Comparison of ENCODE assay signal across 10 cellular contexts in the genomic region with DNA sequence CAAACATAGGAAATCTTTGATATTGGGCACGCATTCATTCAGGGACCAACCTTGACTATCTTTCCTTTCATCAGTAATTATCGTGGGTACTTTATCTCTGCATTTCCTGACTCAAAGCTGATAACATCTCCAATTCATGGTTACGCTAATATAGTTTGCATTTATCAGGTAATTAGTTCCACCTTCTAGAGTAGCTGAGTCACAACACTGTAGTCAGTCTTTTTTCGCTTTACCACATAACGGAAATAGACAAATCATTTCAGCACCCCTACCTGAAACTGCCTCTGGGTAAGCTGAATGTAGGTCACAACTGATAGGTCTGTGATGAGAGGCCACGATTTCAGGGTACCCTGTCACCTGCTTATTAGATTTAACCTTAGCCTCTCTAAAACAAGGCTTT.
A peak's percentile ranks its signal among the peaks of the same experiment; 100 is the strongest.
DNase-seq lines count a peak whose midpoint lies in the region; ATAC-seq lines count a peak whose summit lies in the region.
"Had no signal": no experiment of that assay in that cellular context is flagged by ENCODE, and none has a peak within 500 bp of the region (broad histone marks: within the 10 kb centered on the region; RNA-seq: fewer than 3 reads in every experiment).

No MANE protein-coding gene starts in this region.

- peaks cover 10% of the 10 kb centered on the region for H3K36me3 Mint-ChIP-seq in stimulated activated effector memory CD8-positive, alpha-beta T cell treated with anti-CD3 and anti-CD28 coated beads, Interleukin-12 subunit alpha, Interleukin-12 subunit beta, amount 100 ng/mL, for 72 hours

- H3K9me3 Mint-ChIP-seq in stimulated activated effector memory CD8-positive, alpha-beta T cell treated with anti-CD3 and anti-CD28 coated beads, Interleukin-12 subunit alpha, Interleukin-12 subunit beta, amount 100 ng/mL, for 72 hours, result no peaks in the 10 kb centered on the region

- peaks cover 45% of the 10 kb centered on the region for H3K4me1 Mint-ChIP-seq in stimulated activated effector memory CD8-positive, alpha-beta T cell treated with anti-CD3 and anti-CD28 coated beads, Interleukin-12 subunit alpha, Interleukin-12 subunit beta, amount 100 ng/mL, for 72 hours

- peak overlapping the region; percentile 80 for H3K27ac Mint-ChIP-seq in stimulated activated effector memory CD8-positive, alpha-beta T cell treated with anti-CD3 and anti-CD28 coated beads, Interleukin-12 subunit alpha, Interleukin-12 subunit beta, amount 100 ng/mL, for 72 hours

- peak overlapping the region; percentile 31 for H3K4me3 Mint-ChIP-seq in stimulated activated effector memory CD8-positive, alpha-beta T cell treated with anti-CD3 and anti-CD28 coated beads, Interleukin-12 subunit alpha, Interleukin-12 subunit beta, amount 100 ng/mL, for 72 hours

- peak; percentile 94 for ATAC-seq in HG03064 (IDR thresholded peaks at IDR 0.05; ENCODE audit: low read depth, unreplicated experiment)
- peak; percentile 98 for ATAC-seq in stimulated activated effector memory CD8-positive, alpha-beta T cell treated with anti-CD3 and anti-CD28 coated beads, Interleukin-12 subunit alpha, Interleukin-12 subunit beta, amount 100 ng/mL, for 72 hours
- ATAC-seq: pancreas had no signal

- DNase-seq in activated CD8-positive, alpha-beta memory T cell treated with anti-CD3 and anti-CD28 coated beads, Interleukin-2, amount 50 U/mL, for 1 hour (ENCODE audit: extremely low read depth), result peak; percentile 3
- DNase-seq in activated CD8-positive, alpha-beta memory T cell treated with anti-CD3 and anti-CD28 coated beads for 24 hours, result no peak
- peak; percentile 2 for DNase-seq in activated CD4-positive, alpha-beta T cell treated with anti-CD3 and anti-CD28 coated beads, Interleukin-2, amount 50 U/mL, for 1 hour
- peak in 1 of 2 donors; percentile 68 for DNase-seq in stimulated activated effector memory CD8-positive, alpha-beta T cell treated with anti-CD3 and anti-CD28 coated beads, Interleukin-12 subunit alpha, Interleukin-12 subunit beta, amount 100 ng/mL, for 72 hours (ENCODE audit: low spot score in 2 of 2)
- no peak for DNase-seq in NCI-H1105 treated with DMSO at 0.1 percent for 48 hours (lab: John Stamatoyannopoulos, UW)
- DNase-seq in globus pallidus (ENCODE audit: low spot score), result no peak
- no peak for DNase-seq in COLO829 (ENCODE audit: low spot score)
- DNase-seq: pancreas, transverse colon had no signal

Comparison
In these comparisons a context has a peak if more than half of its experiments do, and no peak if none do; other contexts are left out.
1. DNase-seq: peak in activated CD8-positive, alpha-beta memory T cell treated with anti-CD3 and anti-CD28 coated beads, Interleukin-2, amount 50 U/mL, for 1 hour (single experiment) and activated CD4-positive, alpha-beta T cell treated with anti-CD3 and anti-CD28 coated beads, Interleukin-2, amount 50 U/mL, for 1 hour (single experiment); none in activated CD8-positive, alpha-beta memory T cell treated with anti-CD3 and anti-CD28 coated beads for 24 hours (single experiment), NCI-H1105 treated with DMSO at 0.1 percent for 48 hours (single experiment), globus pallidus (single experiment) and COLO829 (single experiment).